Comparison of ENCODE assay signal across 9 cellular contexts in genomic region chr1:205294175-205294913, GRCh38. TPM values are rescaled to one million over a fixed set of nuclear protein-coding genes. Genes with fewer than 3 reads are reported as not detected.
DNase-seq lines count a peak whose midpoint lies in the region; ATAC-seq and TF ChIP-seq lines count a peak whose summit lies in the region.
"Had no signal": no experiment of that assay in that cellular context is flagged by ENCODE, and none has a peak within 500 bp of the region (broad histone marks: within the 10 kb centered on the region; RNA-seq: fewer than 3 reads in every experiment).

No MANE protein-coding gene starts in this region.

- no peaks in the 10 kb centered on the region for H3K27me3 ChIP-seq in MM.1S (replicated peaks; ENCODE audit: insufficient read depth, low read length)

- no peak overlapping the region for H3K4me2 ChIP-seq in MM.1S (ENCODE audit: low read depth, low read length)
- H3K4me2 ChIP-seq: BLaER1 had no signal

- POLR2A ChIA-PET in activated CD8-positive, alpha-beta T cell treated with anti-CD3 and anti-CD28 coated beads for 36 hours (lab: Charles Lee): interaction anchor here (1.1 to 1.4 kb wide), 3 partner anchors 13 to 25 kb away, joined by 3 to 4 read pairs (median 3); no protein-coding TSS in a partner anchor
- POLR2A ChIA-PET in activated CD8-positive, alpha-beta T cell treated with anti-CD3 and anti-CD28 coated beads, Interleukin-2, amount 10 ng/mL, durations not matched to agents 7 days and 5 days (lab: Charles Lee): no interaction called here

- no peak for TF ChIP-seq CTCF in activated CD8-positive, alpha-beta T cell treated with anti-CD3 and anti-CD28 coated beads for 36 hours (IDR thresholded peaks at IDR 0.05)
- TF ChIP-seq CTCF in type B pancreatic cell (conservative IDR thresholded peaks at IDR 0.05) (no peak), MM.1S (IDR thresholded peaks at IDR 0.05; ENCODE audit: low read length) (no peak)

- H3K36me3 Mint-ChIP-seq in activated CD8-positive, alpha-beta T cell treated with anti-CD3 and anti-CD28 coated beads for 36 hours (ENCODE audit: low read depth): no peaks in the 10 kb centered on the region
- H3K36me3 Mint-ChIP-seq in activated CD8-positive, alpha-beta T cell treated with anti-CD3 and anti-CD28 coated beads, Interleukin-2, amount 10 ng/mL, durations not matched to agents 7 days and 5 days (ENCODE audit: low read depth): no peaks in the 10 kb centered on the region
- H3K36me3 Mint-ChIP-seq in type B pancreatic cell: no peaks in the 10 kb centered on the region

- peaks cover 57% of the 10 kb centered on the region for H3K4me1 Mint-ChIP-seq in activated CD8-positive, alpha-beta T cell treated with anti-CD3 and anti-CD28 coated beads for 36 hours (ENCODE audit: low read depth)
- H3K4me1 Mint-ChIP-seq in activated CD8-positive, alpha-beta T cell treated with anti-CD3 and anti-CD28 coated beads, Interleukin-2, amount 10 ng/mL, durations not matched to agents 7 days and 5 days (ENCODE audit: low read depth): peaks cover 16% of the 10 kb centered on the region
- H3K4me1 Mint-ChIP-seq in type B pancreatic cell (ENCODE audit: unreplicated experiment): peaks cover 40% of the 10 kb centered on the region

- intact Hi-C loops in activated CD8-positive, alpha-beta T cell treated with anti-CD3 and anti-CD28 coated beads for 36 hours (cut with micrococcal nuclease): no loop called here

- no peak overlapping the region for H3K9ac ChIP-seq in MM.1S (ENCODE audit: low read length)
- H3K9ac ChIP-seq: BLaER1 had no signal

- H3K9me3 Mint-ChIP-seq in activated CD8-positive, alpha-beta T cell treated with anti-CD3 and anti-CD28 coated beads for 36 hours: no peaks in the 10 kb centered on the region
- no peaks in the 10 kb centered on the region for H3K9me3 Mint-ChIP-seq in activated CD8-positive, alpha-beta T cell treated with anti-CD3 and anti-CD28 coated beads, Interleukin-2, amount 10 ng/mL, durations not matched to agents 7 days and 5 days (ENCODE audit: insufficient read depth)
- H3K9me3 Mint-ChIP-seq in type B pancreatic cell: no peaks in the 10 kb centered on the region

- H3K27ac Mint-ChIP-seq in activated CD8-positive, alpha-beta T cell treated with anti-CD3 and anti-CD28 coated beads for 36 hours: peak overlapping the region; percentile 34
- H3K27ac Mint-ChIP-seq in activated CD8-positive, alpha-beta T cell treated with anti-CD3 and anti-CD28 coated beads, Interleukin-2, amount 10 ng/mL, durations not matched to agents 7 days and 5 days: no peak overlapping the region
- peak overlapping the region; percentile 90 for H3K27ac Mint-ChIP-seq in type B pancreatic cell

- no peak overlapping the region for H3K4me3 ChIP-seq in MM.1S (ENCODE audit: low read length)
- H3K4me3 ChIP-seq: BLaER1 had no signal

- H3K4me3 Mint-ChIP-seq in activated CD8-positive, alpha-beta T cell treated with anti-CD3 and anti-CD28 coated beads for 36 hours: no peak overlapping the region
- no peak overlapping the region for H3K4me3 Mint-ChIP-seq in activated CD8-positive, alpha-beta T cell treated with anti-CD3 and anti-CD28 coated beads, Interleukin-2, amount 10 ng/mL, durations not matched to agents 7 days and 5 days
- peak overlapping the region; percentile 57 for H3K4me3 Mint-ChIP-seq in type B pancreatic cell

- H3K27ac ChIP-seq in MM.1S (ENCODE audit: low read length): no peak overlapping the region
- H3K27ac ChIP-seq: BLaER1 had no signal

- DNase-seq in activated CD8-positive, alpha-beta T cell treated with anti-CD3 and anti-CD28 coated beads for 36 hours: no peak
- DNase-seq in activated CD8-positive, alpha-beta T cell treated with anti-CD3 and anti-CD28 coated beads, Interleukin-2, amount 10 ng/mL, durations not matched to agents 7 days and 5 days: no peak
- DNase-seq in cerebellar cortex (ENCODE audit: low spot score): peak; percentile 57
- DNase-seq in left lobe of liver (ENCODE audit: low spot score): peak; percentile 79
- no peak for DNase-seq in type B pancreatic cell (ENCODE audit: extremely low spot score, unreplicated experiment)
- no peak for DNase-seq in MM.1S

- no peaks in the 10 kb centered on the region for H3K36me3 ChIP-seq in MM.1S (replicated peaks; ENCODE audit: insufficient read depth, low read length)
- H3K36me3 ChIP-seq: BLaER1 had no signal

- H3K79me2 ChIP-seq in MM.1S (ENCODE audit: low read length): no peaks in the 10 kb centered on the region

- H3K9me2 ChIP-seq in MM.1S (replicated peaks; ENCODE audit: insufficient read depth, low read length): no peaks in the 10 kb centered on the region

- no peaks in the 10 kb centered on the region for H3F3A ChIP-seq in MM.1S (ENCODE audit: insufficient read depth, low read length)

- no peak for ATAC-seq in activated CD8-positive, alpha-beta T cell treated with anti-CD3 and anti-CD28 coated beads for 36 hours
- no peak for ATAC-seq in activated CD8-positive, alpha-beta T cell treated with anti-CD3 and anti-CD28 coated beads, Interleukin-2, amount 10 ng/mL, durations not matched to agents 7 days and 5 days
- ATAC-seq in left lobe of liver (peak; percentile 97), HG03025 (IDR thresholded peaks at IDR 0.05; ENCODE audit: low FRiP score, unreplicated experiment) (no peak), GM18873 (IDR thresholded peaks at IDR 0.05; ENCODE audit: low FRiP score, unreplicated experiment) (no peak)

- H4K20me1 ChIP-seq in MM.1S (ENCODE audit: insufficient read depth, low read length): no peaks in the 10 kb centered on the region

- no peak overlapping the region for H2AFZ ChIP-seq in MM.1S (ENCODE audit: low read length)

- H3K9me3 ChIP-seq in MM.1S (replicated peaks; ENCODE audit: insufficient read depth, low read length): no peaks in the 10 kb centered on the region
- H3K9me3 ChIP-seq: BLaER1 had no signal

- no peaks in the 10 kb centered on the region for H3K27me3 Mint-ChIP-seq in activated CD8-positive, alpha-beta T cell treated with anti-CD3 and anti-CD28 coated beads for 36 hours
- H3K27me3 Mint-ChIP-seq in activated CD8-positive, alpha-beta T cell treated with anti-CD3 and anti-CD28 coated beads, Interleukin-2, amount 10 ng/mL, durations not matched to agents 7 days and 5 days (ENCODE audit: low read depth): peaks cover 30% of the 10 kb centered on the region
- H3K27me3 Mint-ChIP-seq in type B pancreatic cell: no peaks in the 10 kb centered on the region

- peaks cover 7% of the 10 kb centered on the region for H3K4me1 ChIP-seq in MM.1S (ENCODE audit: low read length)

- CTCF ChIA-PET in activated CD8-positive, alpha-beta T cell treated with anti-CD3 and anti-CD28 coated beads for 36 hours (lab: Charles Lee): interaction anchor here (0.7 to 2.2 kb wide), 8 partner anchors 10 to 60 kb away, joined by 3 to 8 read pairs (median 4); partner anchors contain the start of gene NUAK2
- CTCF ChIA-PET in activated CD8-positive, alpha-beta T cell treated with anti-CD3 and anti-CD28 coated beads, Interleukin-2, amount 10 ng/mL, durations not matched to agents 7 days and 5 days (lab: Charles Lee): interaction anchor here (1.0 to 31.0 kb wide), 3 partner anchors 21 to 60 kb away, joined by 3 to 1266 read pairs (median 29); partner anchors contain the start of gene NUAK2

RNA-seq across cellular contexts. Expression of gene NUAK2, which starts 27.2 kb away (rescaled TPM):
- total RNA-seq in activated CD8-positive, alpha-beta T cell treated with anti-CD3 and anti-CD28 coated beads for 36 hours: 1 to 10 TPM; 1.9 TPM
- total RNA-seq in activated CD8-positive, alpha-beta T cell treated with anti-CD3 and anti-CD28 coated beads, Interleukin-2, amount 10 ng/mL, durations not matched to agents 7 days and 5 days: 1 to 10 TPM; 1.6 TPM
- total RNA-seq in left lobe of liver: 1.7 TPM
- 13.5 and 17.7 TPM in 2 replicates for total RNA-seq in type B pancreatic cell (ENCODE audit: low replicate concordance)

Comparison
In these comparisons a context has a peak if more than half of its experiments do, and no peak if none do; other contexts are left out.
1. DNase-seq: peak in cerebellar cortex (single experiment) and left lobe of liver (single experiment); none in activated CD8-positive, alpha-beta T cell treated with anti-CD3 and anti-CD28 coated beads for 36 hours (single experiment), activated CD8-positive, alpha-beta T cell treated with anti-CD3 and anti-CD28 coated beads, Interleukin-2, amount 10 ng/mL, durations not matched to agents 7 days and 5 days (single experiment), type B pancreatic cell (single experiment) and MM.1S (single experiment).